ENCODE assay signal across 8 cellular contexts in the genomic region with DNA sequence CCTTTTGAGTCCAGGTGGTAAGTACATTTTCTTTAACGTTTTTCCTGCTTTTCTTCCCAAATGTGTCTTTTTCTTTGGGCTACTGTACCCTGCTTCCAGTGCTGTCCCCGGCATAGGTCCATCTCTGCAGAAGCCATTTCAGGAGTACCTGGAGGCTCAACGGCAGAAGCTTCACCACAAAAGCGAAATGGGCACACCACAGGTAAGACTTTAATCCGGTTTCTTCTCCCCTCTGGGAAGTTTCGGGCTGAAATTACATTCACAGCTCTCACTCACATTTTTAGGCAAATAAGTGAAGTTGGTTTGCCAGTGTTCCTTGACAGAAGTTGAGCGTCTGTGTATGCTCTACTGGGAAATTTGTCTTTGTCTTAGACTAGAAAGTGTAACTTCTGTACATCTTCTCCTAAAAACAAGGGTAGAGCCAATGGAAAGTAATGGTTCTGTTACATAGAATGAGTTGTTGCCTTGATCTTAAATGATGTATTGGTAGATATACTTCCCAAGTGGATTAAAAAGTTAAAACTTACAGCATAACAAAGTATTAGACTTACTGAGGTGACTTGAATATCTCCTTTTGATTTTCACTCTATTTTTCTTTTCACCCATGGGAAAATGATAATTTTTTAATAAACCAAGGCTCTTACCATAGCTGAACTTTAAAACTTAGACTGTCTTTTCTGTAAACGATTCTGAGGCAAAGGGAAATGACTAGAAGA. TPM values are rescaled to one million over a fixed set of nuclear protein-coding genes. Genes with fewer than 3 reads are reported as not detected.
DNase-seq lines count a peak whose midpoint lies in the region; ATAC-seq, FAIRE-seq and TF ChIP-seq lines count a peak whose summit lies in the region.

No MANE protein-coding gene starts in this region.

- intact Hi-C loops in natural killer cell (cut with micrococcal nuclease): loop anchor here (5.0 kb wide), 1 partner anchor 86 kb away; no protein-coding TSS in a partner anchor

- CTCF ChIA-PET in T-cell (lab: Charles Lee): interaction anchor here (0.6 to 5.7 kb wide), 9 partner anchors 10 to 220 kb away, joined by 3 to 37 read pairs (median 3); no protein-coding TSS in a partner anchor
- CTCF ChIA-PET in H1 (lab: Charles Lee; ENCODE audit: partially characterized antibody): interaction anchor here (1.1 to 6.3 kb wide), 3 partner anchors 12 to 85 kb away, joined by 3 to 32 read pairs (median 3); no protein-coding TSS in a partner anchor

- H4K20me1 ChIP-seq in H1 (replicated peaks in 1 of 2; ENCODE audit: control insufficient read depth in 1 of 2, insufficient read depth in 2 of 2, low read length in 2 of 2): no peaks in the 10 kb centered on the region

- H2BK120ac ChIP-seq in H1 (replicated peaks; ENCODE audit: low read depth, low read length): peak overlapping the region; percentile 61

- H3K27me3 Mint-ChIP-seq in T-cell: no peaks in the 10 kb centered on the region
- no peaks in the 10 kb centered on the region for H3K27me3 Mint-ChIP-seq in natural killer cell (ENCODE audit: low read depth in 2 of 2)

- peaks cover 3 to 33% of the 10 kb centered on the region in 2 experiments; a peak in 3 of 4 replicates for H3K79me2 ChIP-seq in H1 (ENCODE audit: control insufficient read depth in 1 of 2, insufficient read depth in 2 of 2, low read length in 2 of 2)

- H4K8ac ChIP-seq in H1 (ENCODE audit: extremely low read depth, insufficient read depth, low read length): peak overlapping the region; percentile 87; the same call in 1 of the 2 replicates

- peak overlapping the region; percentile 97 for H4K5ac ChIP-seq in H1 (ENCODE audit: insufficient read length, low read depth, low read length)

- no peaks in the 10 kb centered on the region for H3K27me3 ChIP-seq in H1 (replicated peaks in 1 of 4; ENCODE audit: control insufficient read depth in 3 of 4, extremely low read depth in 1 of 4, insufficient read depth in 3 of 4, low read length in 3 of 4)

- H3K4me3 Mint-ChIP-seq in T-cell (peak overlapping the region; percentile 98 to 100 (median 99)), natural killer cell (peak overlapping the region; percentile 98)

- no peak overlapping the region for H3K14ac ChIP-seq in H1 (ENCODE audit: insufficient read length)

- no peak for FAIRE-seq in H1 (lab: Jason Lieb, UNC)

- peak overlapping the region; percentile 74 to 92 for H3K4me2 ChIP-seq in H1 (ENCODE audit: insufficient read depth in 1 of 2, low read depth in 2 of 2, low read length in 2 of 2)

- H3K4me1 Mint-ChIP-seq in T-cell: peaks cover 60 to 61% (median 60%) of the 10 kb centered on the region in 3 donors
- H3K4me1 Mint-ChIP-seq in natural killer cell: peaks cover 45 to 48% of the 10 kb centered on the region in 2 donors

- peaks cover 0 to 4% (median 0%) of the 10 kb centered on the region in 4 experiments; a peak in 4 of 7 replicates for H3K4me1 ChIP-seq in H1 (replicated peaks in 1 of 4; ENCODE audit: control insufficient read depth in 3 of 4, insufficient read depth in 4 of 4, low read length in 3 of 4)

- peaks cover 0 to 27% (median 12%) of the 10 kb centered on the region in 4 experiments; a peak in 5 of 8 replicates for H3K36me3 ChIP-seq in H1 (ENCODE audit: control insufficient read depth in 2 of 4, insufficient read depth in 4 of 4, low read length in 3 of 4)

- WGBS in H1 (ENCODE audit: extremely low coverage in 1 of 2, insufficient coverage in 1 of 2, insufficient read length in 1 of 2, insufficient replicate concordance in 2 of 2, low coverage in 1 of 2, low lambda C conversion rate in 2 of 2, missing lambda C conversion rate in 1 of 2), 2 experiments: 3% methylated on average over 8 of the region's 8 CpGs; no CpG with 5 or more reads in 1 of the 2 experiments

- no peaks in the 10 kb centered on the region for H3K79me1 ChIP-seq in H1 (ENCODE audit: low read depth, low read length)

- H2BK5ac ChIP-seq in H1 (ENCODE audit: low read depth, low read length): peak overlapping the region; percentile 90

- H2AFZ ChIP-seq in H1 (ENCODE audit: low read length): no peak overlapping the region

- H3K9me3 Mint-ChIP-seq in T-cell: no peaks in the 10 kb centered on the region
- no peaks in the 10 kb centered on the region for H3K9me3 Mint-ChIP-seq in natural killer cell

- peak overlapping the region; percentile 99 to 100 for H3K27ac Mint-ChIP-seq in T-cell
- peak overlapping the region; percentile 89 to 99 for H3K27ac Mint-ChIP-seq in natural killer cell

- no peak overlapping the region for H3K23ac ChIP-seq in H1 (ENCODE audit: insufficient read length)

- peak overlapping the region; percentile 96 for H3K27ac ChIP-seq in H1 (ENCODE audit: low read depth, low read length)

- H2BK20ac ChIP-seq in H1 (ENCODE audit: low read length): no peak overlapping the region

- TF ChIP-seq RAD21 in H1 (IDR thresholded peaks at IDR 0.05 in 1 of 2, conservative IDR thresholded peaks at IDR 0.05 in 1 of 2; ENCODE audit: low read depth in 2 of 2, low read length in 2 of 2): no peak

- TF ChIP-seq CTCF in H1 (IDR thresholded peaks at IDR 0.05; ENCODE audit: control extremely low read depth in 1 of 3, insufficient read depth in 1 of 3, low read depth in 1 of 3, low read length in 3 of 3): no peak
- no peak for TF ChIP-seq CTCF in natural killer cell (IDR thresholded peaks at IDR 0.05)

- H3K9me3 ChIP-seq in H1 (ENCODE audit: insufficient read depth in 2 of 2, low read depth in 1 of 2, low read length in 1 of 2): no peaks in the 10 kb centered on the region

- peak overlapping the region; percentile 87 to 98 (median 90) for H3K4me3 ChIP-seq in H1 (ENCODE audit: extremely low read depth in 1 of 4, insufficient read depth in 2 of 4, low read depth in 3 of 4, low read length in 4 of 4)

- peak overlapping the region; percentile 82; the same call in 1 of the 2 replicates for H3K18ac ChIP-seq in H1 (ENCODE audit: extremely low read depth, low read length)

- peak overlapping the region; percentile 66; the same call in 1 of the 2 replicates for H2BK15ac ChIP-seq in H1 (ENCODE audit: low read length)

- peak overlapping the region; percentile 94 for H3K56ac ChIP-seq in H1 (replicated peaks; ENCODE audit: insufficient read length, low read depth, low read length)

- H4K91ac ChIP-seq in H1 (replicated peaks; ENCODE audit: insufficient read length, low read length): peak overlapping the region; percentile 66

- peak overlapping the region; percentile 17 for H3K4ac ChIP-seq in H1 (replicated peaks; ENCODE audit: insufficient read length, low read depth, low read length)

- peak overlapping the region; percentile 41; the same call in 1 of the 2 replicates for H2AK5ac ChIP-seq in H1 (ENCODE audit: low read depth, low read length)

- TF ChIP-seq POLR2A in H1 (IDR thresholded peaks at IDR 0.05; ENCODE audit: control extremely low read depth in 1 of 2, low read depth in 2 of 2, low read length in 2 of 2): peak; percentile 36 to 92

- POLR2A ChIA-PET in T-cell (lab: Charles Lee) (interaction anchor here in 1 of 2 donors (0.6 to 3.4 kb wide), 10 partner anchors 10 to 98 kb away, joined by 3 to 28 read pairs (median 3); no protein-coding TSS in a partner anchor), H1 (lab: Charles Lee; ENCODE audit: partially characterized antibody) (interaction anchor here (0.6 to 11.2 kb wide), 26 partner anchors 9 to 219 kb away, joined by 3 to 137 read pairs (median 6); partner anchors contain the start of genes CLTC, PTRH2, RPS6KB1 and TUBD1)

- H3K9ac ChIP-seq in H1 (replicated peaks in 1 of 4; ENCODE audit: extremely low read depth in 1 of 4, low read depth in 3 of 4, low read length in 3 of 4): peak overlapping the region; percentile 95 to 100 (median 98)

- peaks cover 4% of the 10 kb centered on the region; the same call in 1 of the 2 replicates for H3K23me2 ChIP-seq in H1 (ENCODE audit: low read depth, low read length)

- no peak for TF ChIP-seq EP300 in H1 (IDR thresholded peaks at IDR 0.05; ENCODE audit: borderline replicate concordance in 1 of 2, low read depth in 2 of 2, low read length in 2 of 2)

- peaks cover 44% of the 10 kb centered on the region for H3K36me3 Mint-ChIP-seq in T-cell
- H3K36me3 Mint-ChIP-seq in natural killer cell: peaks cover 14% of the 10 kb centered on the region

- DNase-seq in NCI-H510A treated with DMSO at 0.1 percent for 48 hours (lab: John Stamatoyannopoulos, UW): peak; percentile 89
- no peak for DNase-seq in NCI-H510A (lab: John Stamatoyannopoulos, UW)
- no peak for DNase-seq in T-cell
- no peak for DNase-seq in H1 (ENCODE audit: low read depth in 1 of 2, low spot score in 2 of 2)
- no peak for DNase-seq in natural killer cell
- DNase-seq in COLO829 (ENCODE audit: low spot score): no peak
- DNase-seq in NK-92 treated with Interleukin-12 subunit alpha and Interleukin-12 subunit beta, amount 100 ng/mL, for 24 hours (lab: John Stamatoyannopoulos, UW): no peak

- H2BK12ac ChIP-seq in H1 (ENCODE audit: low read depth, low read length): peak overlapping the region; percentile 65; the same call in 1 of the 2 replicates

- no peak for ATAC-seq in T-cell (replicated peaks in 1 of 4)
- ATAC-seq in natural killer cell: peak in 1 of 3 donors; percentile 6
- no peak for ATAC-seq in GM18858 (IDR thresholded peaks at IDR 0.05; ENCODE audit: unreplicated experiment)

TF ChIP-seq in H1, 55 proteins besides CTCF, POLR2A, EP300 and RAD21 (continues in another document):
- TF ChIP-seq POLR2AphosphoS5 (IDR thresholded peaks at IDR 0.05; ENCODE audit: low read depth, low read length): peak; percentile 71

RNA-seq across cellular contexts. Expression of gene TUBD1, which starts 54.4 kb away (rescaled TPM):
- 10 to 100 TPM; 16.6 to 27.9 (median 25.1) TPM for total RNA-seq in T-cell
- total RNA-seq in H1 (2021; fragmentation: NEBNext Ultra II Directional; extraction: Animal tissue kit (Norgen Biotek cat#: 25700)): 16.1 and 17.5 TPM in 2 replicates
- 5.7 and 9.1 TPM in 2 replicates for polyA plus RNA-seq in H1 (2011; rRNA removed)
- polyA plus RNA-seq in H1 (2011; cell fraction: cytosol; rRNA removed): 7.3 TPM
- polyA plus RNA-seq in H1 (2011; cell fraction: nucleus; rRNA removed): 3.4 TPM
- 11.2 to 22.7 TPM (median 15.5 TPM) in 4 replicates for polyA plus RNA-seq in H1 (2012, experiment 1 of 2)
- 2.3 TPM for polyA plus RNA-seq in H1 (2012, experiment 2 of 2)
- polyA plus RNA-seq in H1 (2013, experiment 1 of 2): 11.9 TPM
- polyA plus RNA-seq in H1 (2013, experiment 2 of 2): 12.3 TPM
- 20.3 and 30.4 TPM in 2 replicates for polyA minus RNA-seq in H1 (2011; rRNA and poly(A)+ RNA removed)
- 11.9 TPM for polyA minus RNA-seq in H1 (2011; cell fraction: cytosol; rRNA and poly(A)+ RNA removed)
- 16.1 TPM for polyA minus RNA-seq in H1 (2011; cell fraction: nucleus; rRNA and poly(A)+ RNA removed)
- total RNA-seq in natural killer cell: 1 to 10 TPM; 8.4 to 9.0 (median 8.4) TPM

RNA-seq across cellular contexts. Expression of gene RPS6KB1, which starts 54.6 kb away (rescaled TPM):
- 10 to 100 TPM; 57.7 to 90.4 (median 61.7) TPM for total RNA-seq in T-cell
- 25.5 and 28.4 TPM in 2 replicates for total RNA-seq in H1 (2021; fragmentation: NEBNext Ultra II Directional; extraction: Animal tissue kit (Norgen Biotek cat#: 25700))
- 2.1 and 3.4 TPM in 2 replicates for polyA plus RNA-seq in H1 (2011; rRNA removed)
- 4.1 TPM for polyA plus RNA-seq in H1 (2011; cell fraction: cytosol; rRNA removed)
- 2.9 TPM for polyA plus RNA-seq in H1 (2011; cell fraction: nucleus; rRNA removed)
- 9.2 to 19.7 TPM (median 12.8 TPM) in 4 replicates for polyA plus RNA-seq in H1 (2012, experiment 1 of 2)
- 0.62 TPM for polyA plus RNA-seq in H1 (2012, experiment 2 of 2)
- 8.7 TPM for polyA plus RNA-seq in H1 (2013, experiment 1 of 2)
- polyA plus RNA-seq in H1 (2013, experiment 2 of 2): 8.7 TPM
- polyA minus RNA-seq in H1 (2011; rRNA and poly(A)+ RNA removed): 9.3 and 10.5 TPM in 2 replicates
- 10.7 TPM for polyA minus RNA-seq in H1 (2011; cell fraction: cytosol; rRNA and poly(A)+ RNA removed)
- polyA minus RNA-seq in H1 (2011; cell fraction: nucleus; rRNA and poly(A)+ RNA removed): 16.8 TPM
- total RNA-seq in natural killer cell: 10 to 100 TPM; 70.6 to 85.0 (median 78.2) TPM
